Comparison of ENCODE assay signal across 1 cellular context in genomic region chr19:42114412-42114811, GRCh38.
TF ChIP-seq lines count a peak whose summit lies in the region.

No MANE protein-coding gene starts in this region.

TF ChIP-seq in WTC11, 78 proteins besides CTCF, POLR2A, EP300 and RAD21 (continued from another document):
- TF ChIP-seq ZNF263 (CRISPR knock-in tag; IDR thresholded peaks at IDR 0.05; ENCODE audit: low read depth) (no peak), CREB1 (CRISPR knock-in tag; IDR thresholded peaks at IDR 0.05) (no peak), ZNF396 (CRISPR knock-in tag; IDR thresholded peaks at IDR 0.05; ENCODE audit: borderline replicate concordance) (no peak), NR3C1 (CRISPR knock-in tag; conservative IDR thresholded peaks at IDR 0.05; ENCODE audit: low read depth) (no peak), ZNF121 (CRISPR knock-in tag; IDR thresholded peaks at IDR 0.05) (no peak)
TF ChIP-seq in WTC11: peak in this region for 0.
